Comparison of ENCODE assay signal across 34 cellular contexts in the genomic region with DNA sequence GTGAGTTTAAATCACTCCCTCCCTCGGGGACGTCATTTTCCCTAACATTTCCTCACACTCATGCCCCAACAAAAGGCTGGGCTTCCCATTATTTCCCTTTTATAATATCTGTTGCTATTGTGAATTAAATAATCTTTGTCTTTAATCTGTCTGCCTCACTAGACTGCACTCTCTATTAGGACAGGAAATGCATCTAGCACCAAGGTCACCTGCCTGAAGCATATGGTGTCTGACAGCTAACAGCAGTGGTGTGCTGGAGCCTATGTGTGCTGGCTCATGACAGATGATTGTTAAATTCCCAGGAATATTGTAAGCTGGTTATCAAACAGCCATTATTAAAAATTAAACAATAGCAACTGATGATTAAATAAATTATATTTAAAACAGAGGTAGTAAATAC.
"Had no signal": no experiment of that assay in that cellular context is flagged by ENCODE, and none has a peak within 500 bp of the region (broad histone marks: within the 10 kb centered on the region; RNA-seq: fewer than 3 reads in every experiment).

No MANE protein-coding gene starts in this region.

- H3K36me3 Mint-ChIP-seq: activated CD8-positive, alpha-beta memory T cell treated with anti-CD3 and anti-CD28 coated beads, Interleukin-2, amount 10 ng/mL, durations not matched to agents 7 days and 5 days; activated naive CD4-positive, alpha-beta T cell treated with anti-CD3 and anti-CD28 coated beads, Interleukin-2, amount 10 ng/mL, durations not matched to agents 7 days and 5 days; activated naive CD4-positive, alpha-beta T cell treated with anti-CD3 and anti-CD28 coated beads, Interleukin-2, amount 50 U/mL, for 24 hours; activated naive CD8-positive, alpha-beta T cell; activated naive CD8-positive, alpha-beta T cell treated with anti-CD3 and anti-CD28 coated beads, Interleukin-2, amount 10 ng/mL, durations not matched to agents 7 days and 5 days had no signal

- H3K27me3 Mint-ChIP-seq: activated B cell treated with CpG ODN at 0.5 μM for 24 hours; activated CD4-positive, alpha-beta memory T cell treated with anti-CD3 and anti-CD28 coated beads, Interleukin-2, amount 10 ng/mL, durations not matched to agents 7 days and 5 days; activated CD4-positive, alpha-beta T cell treated with anti-CD3 and anti-CD28 coated beads for 36 hours; activated CD4-positive, alpha-beta T cell treated with anti-CD3 and anti-CD28 coated beads, Interleukin-2, amount 10 ng/mL, durations not matched to agents 7 days and 5 days; activated CD8-positive, alpha-beta memory T cell treated with anti-CD3 and anti-CD28 coated beads, Interleukin-2, amount 10 ng/mL, durations not matched to agents 7 days and 5 days; activated naive CD4-positive, alpha-beta T cell treated with anti-CD3 and anti-CD28 coated beads, Interleukin-2, amount 10 ng/mL, durations not matched to agents 7 days and 5 days; activated naive CD4-positive, alpha-beta T cell treated with anti-CD3 and anti-CD28 coated beads, Interleukin-2, amount 50 U/mL, for 24 hours; activated naive CD8-positive, alpha-beta T cell; activated naive CD8-positive, alpha-beta T cell treated with anti-CD3 and anti-CD28 coated beads, Interleukin-2, amount 10 ng/mL, durations not matched to agents 7 days and 5 days; activated T-cell treated with anti-CD3 and anti-CD28 coated beads, Interleukin-2, amount 50 U/mL, for 24 hours had no signal

- H3K4me1 Mint-ChIP-seq: activated B cell treated with CpG ODN at 0.5 μM for 24 hours; activated CD4-positive, alpha-beta memory T cell treated with anti-CD3 and anti-CD28 coated beads, Interleukin-2, amount 10 ng/mL, durations not matched to agents 7 days and 5 days; activated CD4-positive, alpha-beta T cell treated with anti-CD3 and anti-CD28 coated beads for 36 hours; activated CD4-positive, alpha-beta T cell treated with anti-CD3 and anti-CD28 coated beads, Interleukin-2, amount 10 ng/mL, durations not matched to agents 7 days and 5 days; activated CD8-positive, alpha-beta memory T cell treated with anti-CD3 and anti-CD28 coated beads, Interleukin-2, amount 10 ng/mL, durations not matched to agents 7 days and 5 days; activated naive CD4-positive, alpha-beta T cell treated with anti-CD3 and anti-CD28 coated beads, Interleukin-2, amount 10 ng/mL, durations not matched to agents 7 days and 5 days; activated naive CD4-positive, alpha-beta T cell treated with anti-CD3 and anti-CD28 coated beads, Interleukin-2, amount 50 U/mL, for 24 hours; activated naive CD8-positive, alpha-beta T cell treated with anti-CD3 and anti-CD28 coated beads, Interleukin-2, amount 10 ng/mL, durations not matched to agents 7 days and 5 days had no signal

- H3K4me1 ChIP-seq: adrenal gland, body of pancreas, breast epithelium had no signal

- H3K4me3 Mint-ChIP-seq: activated B cell treated with CpG ODN at 0.5 μM for 24 hours; activated CD4-positive, alpha-beta memory T cell treated with anti-CD3 and anti-CD28 coated beads, Interleukin-2, amount 10 ng/mL, durations not matched to agents 7 days and 5 days; activated CD4-positive, alpha-beta T cell treated with anti-CD3 and anti-CD28 coated beads for 36 hours; activated CD4-positive, alpha-beta T cell treated with anti-CD3 and anti-CD28 coated beads, Interleukin-2, amount 10 ng/mL, durations not matched to agents 7 days and 5 days; activated CD8-positive, alpha-beta memory T cell treated with anti-CD3 and anti-CD28 coated beads, Interleukin-2, amount 10 ng/mL, durations not matched to agents 7 days and 5 days; activated CD8-positive, alpha-beta T cell treated with anti-CD3 and anti-CD28 coated beads, Interleukin-2, amount 10 ng/mL, durations not matched to agents 7 days and 5 days; activated naive CD4-positive, alpha-beta T cell treated with anti-CD3 and anti-CD28 coated beads, Interleukin-2, amount 10 ng/mL, durations not matched to agents 7 days and 5 days; activated naive CD4-positive, alpha-beta T cell treated with anti-CD3 and anti-CD28 coated beads, Interleukin-2, amount 50 U/mL, for 24 hours; activated naive CD8-positive, alpha-beta T cell; activated naive CD8-positive, alpha-beta T cell treated with anti-CD3 and anti-CD28 coated beads, Interleukin-2, amount 10 ng/mL, durations not matched to agents 7 days and 5 days; activated T-cell treated with anti-CD3 and anti-CD28 coated beads, Interleukin-2, amount 50 U/mL, for 24 hours; T-helper 1 cell treated with Interleukin-12 subunit alpha and Interleukin-12 subunit beta and Interleukin-4 antibody, amounts not matched to agents 30 μg/mL and 1 μg/mL, for 36 hours; T-helper 2 cell treated with Interferon-gamma antibody and Interleukin-4, amounts not matched to agents 5 μg/mL and 100 μg/mL, for 36 hours had no signal

- H3K9me3 ChIP-seq: adrenal gland, body of pancreas, breast epithelium had no signal

- H3K27me3 ChIP-seq: adrenal gland, body of pancreas, brain microvascular endothelial cell, breast epithelium had no signal

- ATAC-seq: activated CD4-positive, alpha-beta T cell treated with anti-CD3 and anti-CD28 coated beads for 36 hours; activated CD8-positive, alpha-beta memory T cell treated with anti-CD3 and anti-CD28 coated beads, Interleukin-2, amount 10 ng/mL, durations not matched to agents 7 days and 5 days; activated CD8-positive, alpha-beta T cell treated with anti-CD3 and anti-CD28 coated beads, Interleukin-2, amount 10 ng/mL, durations not matched to agents 7 days and 5 days; body of pancreas had no signal

- H3K9me3 Mint-ChIP-seq: activated CD4-positive, alpha-beta memory T cell treated with anti-CD3 and anti-CD28 coated beads, Interleukin-2, amount 10 ng/mL, durations not matched to agents 7 days and 5 days; activated CD4-positive, alpha-beta T cell treated with anti-CD3 and anti-CD28 coated beads, Interleukin-2, amount 10 ng/mL, durations not matched to agents 7 days and 5 days; activated naive CD4-positive, alpha-beta T cell treated with anti-CD3 and anti-CD28 coated beads, Interleukin-2, amount 10 ng/mL, durations not matched to agents 7 days and 5 days; activated naive CD8-positive, alpha-beta T cell treated with anti-CD3 and anti-CD28 coated beads, Interleukin-2, amount 10 ng/mL, durations not matched to agents 7 days and 5 days; activated T-cell treated with anti-CD3 and anti-CD28 coated beads, Interleukin-2, amount 50 U/mL, for 24 hours; activated T-helper 2 cell treated with anti-CD3 and anti-CD28 coated beads, Interferon-gamma antibody, Interleukin-2, Interleukin-4, amounts not matched to agents 10 μg/mL and 5 μg/mL and 100 μg/mL, durations not matched to agents 14 hours and 24 hours and 36 hours; T-helper 1 cell treated with Interleukin-12 subunit alpha and Interleukin-12 subunit beta and Interleukin-4 antibody, amounts not matched to agents 30 μg/mL and 1 μg/mL, for 36 hours; T-helper 2 cell treated with Interferon-gamma antibody and Interleukin-4, amounts not matched to agents 5 μg/mL and 100 μg/mL, for 36 hours had no signal

- DNase-seq: activated B cell treated with CpG ODN at 0.5 μM for 24 hours; activated CD4-positive, alpha-beta memory T cell treated with anti-CD3 and anti-CD28 coated beads, Interleukin-2, amount 10 ng/mL, durations not matched to agents 7 days and 5 days; activated CD4-positive, alpha-beta T cell treated with anti-CD3 and anti-CD28 coated beads for 1 hour; activated CD4-positive, alpha-beta T cell treated with anti-CD3 and anti-CD28 coated beads for 36 hours; activated CD4-positive, alpha-beta T cell treated with anti-CD3 and anti-CD28 coated beads for 48 hours; activated CD4-positive, alpha-beta T cell treated with anti-CD3 and anti-CD28 coated beads, Interleukin-2, amount 10 ng/mL, durations not matched to agents 7 days and 5 days; activated CD4-positive, alpha-beta T cell treated with anti-CD3 and anti-CD28 coated beads, Interleukin-2, amount 50 U/mL, for 48 hours; activated CD8-positive, alpha-beta memory T cell treated with anti-CD3 and anti-CD28 coated beads for 24 hours; activated CD8-positive, alpha-beta memory T cell treated with anti-CD3 and anti-CD28 coated beads, Interleukin-2, amount 10 ng/mL, durations not matched to agents 7 days and 5 days; activated CD8-positive, alpha-beta memory T cell treated with anti-CD3 and anti-CD28 coated beads, Interleukin-2, amount 50 U/mL, for 48 hours; activated CD8-positive, alpha-beta T cell treated with anti-CD3 and anti-CD28 coated beads, Interleukin-2, amount 10 ng/mL, durations not matched to agents 7 days and 5 days; activated effector memory CD4-positive, alpha-beta T cell treated with Interleukin-2 at 50 U/mL for 16 hours; activated gamma-delta T cell; activated naive CD4-positive, alpha-beta T cell treated with anti-CD3 and anti-CD28 coated beads, Interleukin-2, amount 10 ng/mL, durations not matched to agents 7 days and 5 days; activated naive CD4-positive, alpha-beta T cell treated with Interleukin-2 at 50 U/mL for 16 hours; activated naive CD8-positive, alpha-beta T cell treated with anti-CD3 and anti-CD28 coated beads, Interleukin-2, amount 10 ng/mL, durations not matched to agents 7 days and 5 days; activated T-cell treated with anti-CD3 and anti-CD28 coated beads, Interleukin-2, amount 50 U/mL, for 24 hours; activated T-cell treated with anti-CD3 and anti-CD28 coated beads, Interleukin-2, amount 50 U/mL, for 48 hours; adrenal gland; amniotic stem cell; aorta; body of pancreas; brain microvascular endothelial cell; central memory CD4-positive, alpha-beta T cell; SW 1271; T-helper 1 cell; T-helper 2 cell; T-helper 9 cell had no signal

- H3K27ac Mint-ChIP-seq: activated B cell treated with CpG ODN at 0.5 μM for 24 hours; activated CD4-positive, alpha-beta memory T cell treated with anti-CD3 and anti-CD28 coated beads, Interleukin-2, amount 10 ng/mL, durations not matched to agents 7 days and 5 days; activated CD4-positive, alpha-beta T cell treated with anti-CD3 and anti-CD28 coated beads for 36 hours; activated CD4-positive, alpha-beta T cell treated with anti-CD3 and anti-CD28 coated beads, Interleukin-2, amount 10 ng/mL, durations not matched to agents 7 days and 5 days; activated CD8-positive, alpha-beta memory T cell treated with anti-CD3 and anti-CD28 coated beads, Interleukin-2, amount 10 ng/mL, durations not matched to agents 7 days and 5 days; activated CD8-positive, alpha-beta T cell treated with anti-CD3 and anti-CD28 coated beads, Interleukin-2, amount 10 ng/mL, durations not matched to agents 7 days and 5 days; activated naive CD4-positive, alpha-beta T cell treated with anti-CD3 and anti-CD28 coated beads, Interleukin-2, amount 10 ng/mL, durations not matched to agents 7 days and 5 days; activated naive CD4-positive, alpha-beta T cell treated with anti-CD3 and anti-CD28 coated beads, Interleukin-2, amount 50 U/mL, for 24 hours; activated naive CD8-positive, alpha-beta T cell; activated naive CD8-positive, alpha-beta T cell treated with anti-CD3 and anti-CD28 coated beads, Interleukin-2, amount 10 ng/mL, durations not matched to agents 7 days and 5 days; activated T-cell treated with anti-CD3 and anti-CD28 coated beads, Interleukin-2, amount 50 U/mL, for 24 hours; activated T-helper 2 cell treated with anti-CD3 and anti-CD28 coated beads, Interferon-gamma antibody, Interleukin-2, Interleukin-4, amounts not matched to agents 10 μg/mL and 5 μg/mL and 100 μg/mL, durations not matched to agents 14 hours and 24 hours and 36 hours; T-helper 1 cell treated with Interleukin-12 subunit alpha and Interleukin-12 subunit beta and Interleukin-4 antibody, amounts not matched to agents 30 μg/mL and 1 μg/mL, for 36 hours; T-helper 2 cell treated with Interferon-gamma antibody and Interleukin-4, amounts not matched to agents 5 μg/mL and 100 μg/mL, for 36 hours had no signal

- H3K36me3 ChIP-seq: adrenal gland, brain microvascular endothelial cell, breast epithelium had no signal

- H3K27ac ChIP-seq: adrenal gland, body of pancreas, brain microvascular endothelial cell, breast epithelium had no signal

- H3K4me3 ChIP-seq: adrenal gland, body of pancreas, breast epithelium had no signal
